ENCODE assay signal across 8 cellular contexts in genomic region chr6:3053231-3053508, GRCh38. TPM values are rescaled to one million over a fixed set of nuclear protein-coding genes. Genes with fewer than 3 reads are reported as not detected.
A peak's percentile ranks its signal among the peaks of the same experiment; 100 is the strongest.
DNase-seq lines count a peak whose midpoint lies in the region; ATAC-seq and TF ChIP-seq lines count a peak whose summit lies in the region.

No MANE protein-coding gene starts in this region.

- no peak for DNase-seq in HCT116 (ENCODE audit: low read depth, low spot score)
- DNase-seq in WTC11 (ENCODE audit: low spot score) = no peak
- DNase-seq in hepatocyte (ENCODE audit: low spot score) = no peak
- DNase-seq in OCI-M2 (lab: John Stamatoyannopoulos, UW; ENCODE audit: unreplicated experiment) = no peak
- DNase-seq in NOMO-1 treated with DMSO at 0.1 percent for 48 hours (lab: John Stamatoyannopoulos, UW; ENCODE audit: unreplicated experiment) = no peak
- DNase-seq in SIG-M5 treated with dmso at 0.1 percent for 504 hours (lab: John Stamatoyannopoulos, UW; ENCODE audit: unreplicated experiment) = no peak
- no peak for DNase-seq in kidney glomerular epithelial cell (lab: John Stamatoyannopoulos, UW)

- H3K9me3 ChIP-seq in HCT116 (ENCODE audit: control insufficient read depth in 1 of 2, insufficient read depth in 1 of 2, low read depth in 1 of 2, low read length in 2 of 2) (no peaks in the 10 kb centered on the region), hepatocyte (ENCODE audit: low read depth) (no peaks in the 10 kb centered on the region), skeletal muscle satellite cell (replicated peaks; ENCODE audit: low read length) (no peaks in the 10 kb centered on the region)

- ATAC-seq in HCT116 (no peak), WTC11 (no peak)

- H3K9ac ChIP-seq in HCT116 (ENCODE audit: low read length) (peak overlapping the region; percentile 67), skeletal muscle satellite cell (ENCODE audit: low read depth, low read length) (no peak overlapping the region)

- TF ChIP-seq RAD21 in HCT116 (IDR thresholded peaks at IDR 0.05; ENCODE audit: low read depth) = no peak

- H3K4me1 Mint-ChIP-seq in WTC11 = peaks cover 33% of the 10 kb centered on the region

- H3K4me3 Mint-ChIP-seq in WTC11 = peak overlapping the region; percentile 83

- H3K27ac Mint-ChIP-seq in WTC11 = no peak overlapping the region

- TSS peak; percentile 77 for BruUV-seq in HCT116 (replicated peaks; lab: Mats Ljungman, UMichigan)

- 49% methylated on average over 11 of the region's 11 CpGs for WGBS in hepatocyte (ENCODE audit: low lambda C conversion rate, missing lambda C conversion rate)

- intact Hi-C loops in HCT116 (cut with micrococcal nuclease) = loop anchor here (5.0 to 10.0 kb wide), 2 partner anchors 206 to 1458 kb away; no protein-coding TSS in a partner anchor

- peak overlapping the region; percentile 7 for H2AFZ ChIP-seq in HCT116 (ENCODE audit: low read depth, low read length, poor library complexity, severe bottlenecking)
- H2AFZ ChIP-seq in hepatocyte = peak overlapping the region; percentile 65

- no peak for TF ChIP-seq CTCF in HCT116 (IDR thresholded peaks at IDR 0.05 in 2 of 3, conservative IDR thresholded peaks at IDR 0.05 in 1 of 3; ENCODE audit: borderline replicate concordance in 1 of 3, insufficient read depth in 1 of 3, low read depth in 2 of 3, low read length in 2 of 3)
- TF ChIP-seq CTCF in WTC11 (IDR thresholded peaks at IDR 0.05) = no peak
- no peak for TF ChIP-seq CTCF in hepatocyte (IDR thresholded peaks at IDR 0.05; ENCODE audit: poor library complexity)

- H3K79me2 ChIP-seq in HCT116 (ENCODE audit: insufficient read depth, low read length) (no peaks in the 10 kb centered on the region), hepatocyte (no peaks in the 10 kb centered on the region)

- H3K27me3 ChIP-seq in HCT116 (ENCODE audit: insufficient read depth, low read length) (no peaks in the 10 kb centered on the region), hepatocyte (peaks cover 3% of the 10 kb centered on the region), skeletal muscle satellite cell (ENCODE audit: control insufficient read depth, insufficient read depth, low read length) (peaks cover 24% of the 10 kb centered on the region)

- H4K20me1 ChIP-seq in HCT116 (ENCODE audit: insufficient read depth) (no peaks in the 10 kb centered on the region), hepatocyte (ENCODE audit: insufficient read depth, poor library complexity, severe bottlenecking) (no peaks in the 10 kb centered on the region)

- CTCF ChIA-PET in HCT116 (lab: Charles Lee) = interaction anchor here (1.0 to 2.7 kb wide), 6 partner anchors 51 to 262 kb away, joined by 3 to 14 read pairs (median 6); partner anchors contain the start of gene NQO2
- CTCF ChIA-PET in WTC11 (lab: Charles Lee) = interaction anchor here (0.8 to 2.8 kb wide), 14 partner anchors 14 to 303 kb away, joined by 3 to 25 read pairs (median 4); partner anchors contain the start of genes NQO2 and WRNIP1

- POLR2A ChIA-PET in HCT116 (lab: Charles Lee) (interaction anchor here (1.0 to 3.0 kb wide), 6 partner anchors 9 to 204 kb away, joined by 3 to 21 read pairs (median 4); partner anchors contain the start of gene NQO2), WTC11 (lab: Charles Lee) (interaction anchor here (0.6 to 1.6 kb wide), 6 partner anchors 23 to 81 kb away, joined by 3 to 22 read pairs (median 4); partner anchors contain the start of gene NQO2)

- RAD21 ChIA-PET in HCT116 (lab: Charles Lee; ENCODE audit: low non-redundant PET in 1 of 2, low total read pairs in 2 of 2, uncharacterized antibody in 2 of 2, unreplicated experiment in 2 of 2) = interaction anchor here (0.6 to 1.8 kb wide), 4 partner anchors 51 to 145 kb away, joined by 3 to 5 read pairs (median 4); partner anchors contain the start of gene NQO2 (in 1 of the 2)

- H3K4me2 ChIP-seq in HCT116 (ENCODE audit: low read length) = peak overlapping the region; percentile 90
- H3K4me2 ChIP-seq in hepatocyte = peak overlapping the region; percentile 80
- H3K4me2 ChIP-seq in skeletal muscle satellite cell (ENCODE audit: low read length) = peak overlapping the region; percentile 73

- H3K27me3 Mint-ChIP-seq in WTC11 (ENCODE audit: low read depth) = peaks cover 16% of the 10 kb centered on the region

- H3K4me1 ChIP-seq in HCT116 (ENCODE audit: control insufficient read depth in 1 of 2, insufficient read depth in 2 of 2, low read length in 2 of 2) = peaks cover 10 to 24% of the 10 kb centered on the region in 2 experiments; a peak in 2 of 4 replicates
- peaks cover 4% of the 10 kb centered on the region for H3K4me1 ChIP-seq in hepatocyte (ENCODE audit: insufficient read depth)
- H3K4me1 ChIP-seq in skeletal muscle satellite cell (ENCODE audit: control insufficient read depth, insufficient read depth, low read length) = peaks cover 18% of the 10 kb centered on the region

- no peaks in the 10 kb centered on the region for H3K9me2 ChIP-seq in HCT116 (ENCODE audit: insufficient read depth)
- no peaks in the 10 kb centered on the region for H3K9me2 ChIP-seq in hepatocyte (replicated peaks; ENCODE audit: insufficient read depth)

- peak overlapping the region; percentile 57 to 63 for H3K4me3 ChIP-seq in HCT116 (replicated peaks in 1 of 2; ENCODE audit: low read depth in 1 of 2, low read length in 2 of 2)
- no peak overlapping the region for H3K4me3 ChIP-seq in hepatocyte
- peak overlapping the region; percentile 60 for H3K4me3 ChIP-seq in skeletal muscle satellite cell (ENCODE audit: low read length)

- H3K27ac ChIP-seq in HCT116 (ENCODE audit: low read depth, low read length) = peak overlapping the region; percentile 42; the same call in 1 of the 2 replicates
- H3K27ac ChIP-seq in hepatocyte = peak overlapping the region; percentile 53

- no peaks in the 10 kb centered on the region for H3K36me3 ChIP-seq in HCT116 (ENCODE audit: control insufficient read depth in 1 of 2, insufficient read depth in 2 of 2, low read length in 2 of 2)
- H3K36me3 ChIP-seq in hepatocyte (replicated peaks; ENCODE audit: insufficient read depth, low read depth) = no peaks in the 10 kb centered on the region
- H3K36me3 ChIP-seq in skeletal muscle satellite cell (ENCODE audit: insufficient read depth, low read length) = no peaks in the 10 kb centered on the region

- no peaks in the 10 kb centered on the region for H3K9me3 Mint-ChIP-seq in WTC11

- no peak for TF ChIP-seq POLR2A in HCT116 (IDR thresholded peaks at IDR 0.05; ENCODE audit: borderline replicate concordance, extremely low read depth, insufficient read depth, insufficient read length)

- no peaks in the 10 kb centered on the region for H3K36me3 Mint-ChIP-seq in WTC11

TF ChIP-seq in HCT116, 20 proteins besides CTCF, POLR2A, EP300 and RAD21 (continues in another document):
- TF ChIP-seq SRF (IDR thresholded peaks at IDR 0.05; ENCODE audit: low read depth) = no peak
- TF ChIP-seq ZNF274 (IDR thresholded peaks at IDR 0.05; ENCODE audit: low read depth, low read length) = no peak
- TF ChIP-seq CBX3 (IDR thresholded peaks at IDR 0.05; ENCODE audit: low read depth) = no peak
- TF ChIP-seq FOSL1 (IDR thresholded peaks at IDR 0.05; ENCODE audit: low read depth) = no peak
- no peak for TF ChIP-seq YY1 (IDR thresholded peaks at IDR 0.05; ENCODE audit: extremely low read depth, insufficient replicate concordance, low read depth, low read length)
- no peak for TF ChIP-seq POLR2AphosphoS5 (IDR thresholded peaks at IDR 0.05; ENCODE audit: low read depth, low read length)
- TF ChIP-seq SIN3A (IDR thresholded peaks at IDR 0.05; ENCODE audit: low read depth) = no peak
- TF ChIP-seq SP1 (IDR thresholded peaks at IDR 0.05; ENCODE audit: low read depth) = no peak

TF ChIP-seq in WTC11, 78 proteins besides CTCF, POLR2A, EP300 and RAD21:
- TF ChIP-seq CBFB (CRISPR knock-in tag; IDR thresholded peaks at IDR 0.05; ENCODE audit: low read depth) (no peak), ZNF416 (CRISPR knock-in tag; IDR thresholded peaks at IDR 0.05) (no peak), KAT7 (CRISPR knock-in tag; IDR thresholded peaks at IDR 0.05; ENCODE audit: borderline replicate concordance) (no peak), PREB (CRISPR knock-in tag; IDR thresholded peaks at IDR 0.05; ENCODE audit: borderline replicate concordance) (no peak)

RNA-seq across cellular contexts. Expression of gene RIPK1, which starts 15.1 kb away (rescaled TPM):
- 19.1 TPM for total RNA-seq in HCT116 (2021; ENCODE audit: unreplicated experiment)
- polyA plus RNA-seq in HCT116 (2012) = 11.2 and 13.9 TPM in 2 replicates
- total RNA-seq in WTC11 (2021) = 8.7 to 11.8 TPM (median 11.3 TPM) in 3 replicates
- total RNA-seq in hepatocyte = 16.2 and 21.0 TPM in 2 replicates
- polyA plus RNA-seq in hepatocyte = 14.0 and 14.6 TPM in 2 replicates
- total RNA-seq in skeletal muscle satellite cell (2012; rRNA removed) = 12.2 and 13.9 TPM in 2 replicates

RNA-seq across cellular contexts. Expression of gene NQO2, which starts 53.5 kb away (rescaled TPM):
- total RNA-seq in HCT116 (2021; ENCODE audit: unreplicated experiment) (82.9 TPM), WTC11 (2021) (119 to 152 TPM (median 150 TPM) in 3 replicates), hepatocyte (22.5 and 23.4 TPM in 2 replicates)
- 102 TPM in 2 replicates for polyA plus RNA-seq in HCT116 (2012)
- 28.6 and 38.5 TPM in 2 replicates for polyA plus RNA-seq in hepatocyte
- total RNA-seq in skeletal muscle satellite cell (2012; rRNA removed) = 47.2 and 47.7 TPM in 2 replicates
